Comparison of ENCODE assay signal across 8 cellular contexts in the genomic region with DNA sequence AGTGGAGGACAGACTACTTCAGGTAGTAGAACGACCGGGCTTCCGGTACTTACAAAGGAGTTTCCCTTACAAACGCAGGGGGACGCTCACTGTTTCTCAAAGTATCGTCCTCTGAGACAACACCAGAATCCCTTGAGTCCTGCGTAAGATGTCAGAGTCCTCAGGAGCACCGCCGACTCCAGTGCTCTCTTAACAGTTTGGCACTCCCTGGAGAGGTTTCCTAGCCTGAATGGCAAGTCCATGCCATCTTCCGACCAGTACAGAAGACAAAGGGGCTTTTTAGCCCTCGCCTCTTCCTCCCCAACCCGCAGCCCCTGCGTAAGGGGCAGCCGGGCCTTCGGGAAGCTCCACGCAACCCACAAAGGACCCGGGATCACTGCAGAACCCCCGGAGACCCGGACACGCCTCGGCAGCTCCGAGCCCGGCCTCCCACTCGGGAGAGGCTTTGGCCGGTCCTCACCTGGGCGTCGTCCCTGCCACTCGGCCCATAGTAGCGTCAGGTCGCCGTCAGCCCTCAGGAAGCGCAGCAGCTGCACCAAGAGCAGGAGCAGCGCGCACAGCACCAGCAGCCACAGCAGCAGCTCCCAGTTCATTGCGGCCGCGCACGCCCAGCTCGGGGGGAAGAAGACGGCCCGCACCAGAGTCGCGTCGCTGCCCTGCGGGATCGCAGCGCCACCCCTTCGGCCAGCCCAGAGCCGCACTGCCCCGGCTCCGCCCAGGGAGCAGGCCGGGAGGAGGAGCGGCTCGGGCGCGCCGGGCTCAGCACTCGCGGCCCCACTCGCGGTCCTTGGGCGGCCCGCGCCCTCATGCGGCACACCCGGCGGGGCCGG. TPM values are rescaled to one million over a fixed set of nuclear protein-coding genes. Genes with fewer than 3 reads are reported as not detected.
DNase-seq lines count a peak whose midpoint lies in the region; ATAC-seq, FAIRE-seq and TF ChIP-seq lines count a peak whose summit lies in the region.

A gene with protein sequence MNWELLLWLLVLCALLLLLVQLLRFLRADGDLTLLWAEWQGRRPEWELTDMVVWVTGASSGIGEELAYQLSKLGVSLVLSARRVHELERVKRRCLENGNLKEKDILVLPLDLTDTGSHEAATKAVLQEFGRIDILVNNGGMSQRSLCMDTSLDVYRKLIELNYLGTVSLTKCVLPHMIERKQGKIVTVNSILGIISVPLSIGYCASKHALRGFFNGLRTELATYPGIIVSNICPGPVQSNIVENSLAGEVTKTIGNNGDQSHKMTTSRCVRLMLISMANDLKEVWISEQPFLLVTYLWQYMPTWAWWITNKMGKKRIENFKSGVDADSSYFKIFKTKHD (minus strand): TSS at position 682 of the 830 bp plus-strand sequence. CDS start 89 bp downstream, at position 593.

- H3K27me3 ChIP-seq in GM23338 (ENCODE audit: insufficient read depth) = peaks cover 15% of the 10 kb centered on the region; the same call in 1 of the 2 replicates
- no peaks in the 10 kb centered on the region for H3K27me3 ChIP-seq in pancreas
- H3K27me3 ChIP-seq in tibial artery = no peaks in the 10 kb centered on the region

- no peaks in the 10 kb centered on the region; the same call in 2 of the 3 replicates for H3K36me3 Mint-ChIP-seq in GM23338 (ENCODE audit: low read depth)
- H3K36me3 Mint-ChIP-seq in activated naive CD4-positive, alpha-beta T cell treated with anti-CD3 and anti-CD28 coated beads, Interleukin-2, amount 50 U/mL, for 72 hours = peaks cover 10 to 15% of the 10 kb centered on the region in 2 donors

- no peak within 1 kb of the TSS for H3K27ac ChIP-seq in GM23338 (ENCODE audit: low read depth)
- peak within 1 kb of the TSS; percentile 61 to 94 (median 84) for H3K27ac ChIP-seq in pancreas
- peak within 1 kb of the TSS; percentile 93 to 98 for H3K27ac ChIP-seq in tibial artery

- peak within 1 kb of the TSS; percentile 92 for H2AFZ ChIP-seq in GM23338

- peaks cover 22% of the 10 kb centered on the region for H3K4me1 Mint-ChIP-seq in GM23338

- peaks cover 28% of the 10 kb centered on the region for H3K4me1 ChIP-seq in GM23338 (ENCODE audit: insufficient read depth)
- H3K4me1 ChIP-seq in pancreas = peaks cover 3 to 7% (median 5%) of the 10 kb centered on the region in 3 donors
- peaks cover 0 to 56% (median 24%) of the 10 kb centered on the region in 4 donors for H3K4me1 ChIP-seq in tibial artery

- no peaks in the 10 kb centered on the region for H3F3A ChIP-seq in GM23338 (replicated peaks; ENCODE audit: low read depth)

- no peak for FAIRE-seq in pancreas (lab: Jason Lieb, UNC)

- H3K9me3 ChIP-seq in pancreas (no peaks in the 10 kb centered on the region), tibial artery (no peaks in the 10 kb centered on the region)

- 0% methylated on average over 59 to 68 of the region's 68 CpGs for WGBS in pancreas, 2 donors

- TF ChIP-seq CTCF in GM23338 (conservative IDR thresholded peaks at IDR 0.05; ENCODE audit: low read depth in 2 of 2) (peak in 1 of 2 experiments; percentile 47; a peak in 2 of 4 replicates), pancreas (IDR thresholded peaks at IDR 0.05) (peak in 3 of 4 donors; percentile 22 to 37 (median 27)), tibial artery (IDR thresholded peaks at IDR 0.05) (peak; percentile 45 to 68)

- intact Hi-C loops in head of caudate nucleus (cut with DNase I) (loop anchor here (5.0 kb wide), 3 partner anchors 73 to 198 kb away; a partner anchor contains a TSS), pancreas (cut with DNase I) (loop anchor here in 1 of 3 donors (10.0 kb wide), 1 partner anchor 200 kb away; no protein-coding TSS in a partner anchor), tibial artery (cut with DNase I; ENCODE audit: low total_unique reads) (loop anchor here (5.0 to 10.0 kb wide), 2 partner anchors 73 to 80 kb away; a partner anchor contains a TSS)

- H3K79me2 ChIP-seq in GM23338 (replicated peaks; ENCODE audit: insufficient read depth) = 0 out of 2 replicates have a peak, but pooled peaks cover 8% of the 10 kb centered on the region

- H3K36me3 ChIP-seq in GM23338 (ENCODE audit: insufficient read depth) (no peaks in the 10 kb centered on the region), pancreas (no peaks in the 10 kb centered on the region), tibial artery (no peaks in the 10 kb centered on the region)

- peaks cover 3% of the 10 kb centered on the region for H3K27me3 Mint-ChIP-seq in GM23338 (ENCODE audit: insufficient read depth, low read depth, poor library complexity)

- no peaks in the 10 kb centered on the region for H3K9me2 ChIP-seq in GM23338 (ENCODE audit: insufficient read depth)

- no peaks in the 10 kb centered on the region; the same call in 1 of the 2 replicates for H4K20me1 ChIP-seq in GM23338 (replicated peaks; ENCODE audit: insufficient read depth)

- peak; percentile 96 for ATAC-seq in GM23338
- ATAC-seq in SK-N-SH treated with all-trans-retinoic acid at 6 μM for 48 hours = peak; percentile 99
- peak; percentile 87 to 93 for ATAC-seq in activated naive CD4-positive, alpha-beta T cell treated with anti-CD3 and anti-CD28 coated beads, Interleukin-2, amount 50 U/mL, for 72 hours
- ATAC-seq in pancreas = peak; percentile 97 to 99 (median 97)

- peak within 1 kb of the TSS; percentile 89 for H3K4me2 ChIP-seq in GM23338

- H3K9me3 Mint-ChIP-seq in GM23338 = no peaks in the 10 kb centered on the region
- no peaks in the 10 kb centered on the region for H3K9me3 Mint-ChIP-seq in activated naive CD4-positive, alpha-beta T cell treated with anti-CD3 and anti-CD28 coated beads, Interleukin-2, amount 50 U/mL, for 72 hours

- peak within 1 kb of the TSS; percentile 95 for H3K4me3 Mint-ChIP-seq in GM23338

- peak within 1 kb of the TSS; percentile 81; the same call in 1 of the 2 replicates for H3K27ac Mint-ChIP-seq in GM23338
- H3K27ac Mint-ChIP-seq in activated naive CD4-positive, alpha-beta T cell treated with anti-CD3 and anti-CD28 coated beads, Interleukin-2, amount 50 U/mL, for 72 hours = peak within 1 kb of the TSS; percentile 93 to 98

- DNase-seq in GDM1 (lab: John Stamatoyannopoulos, UW) (peak; percentile 79), GM23338 (ENCODE audit: low spot score) (peak; percentile 77), LHCN-M2 (ENCODE audit: low read depth) (peak; percentile 72), head of caudate nucleus (peak; percentile 57 to 94 (median 86)), pancreas (peak; percentile 79 to 92 (median 83)), tibial artery (peak; percentile 84 to 92)
- peak; percentile 60 to 81 for DNase-seq in activated naive CD4-positive, alpha-beta T cell treated with anti-CD3 and anti-CD28 coated beads, Interleukin-2, amount 50 U/mL, for 72 hours (ENCODE audit: low spot score in 2 of 2)

- H3K4me3 ChIP-seq in GM23338 (peak within 1 kb of the TSS; percentile 67), pancreas (peak within 1 kb of the TSS; percentile 39 to 87 (median 62)), tibial artery (peak within 1 kb of the TSS; percentile 88 to 99)

TF ChIP-seq in GM23338, 12 proteins besides CTCF, POLR2A, EP300 and RAD21 (continues in another document):
- 0 out of 2 replicates have a peak, but pooled peaks have one; percentile 40 for TF ChIP-seq CREB1 (CRISPR knock-in tag; IDR thresholded peaks at IDR 0.05; ENCODE audit: low read depth)
- TF ChIP-seq POLR2AphosphoS5 (IDR thresholded peaks at IDR 0.05; ENCODE audit: low read depth) = peak; percentile 62

TF ChIP-seq in SK-N-SH treated with all-trans-retinoic acid at 6 μM for 48 hours, 23 proteins besides CTCF, POLR2A, EP300 and RAD21 (continues in another document):
- TF ChIP-seq, protein P1, sequence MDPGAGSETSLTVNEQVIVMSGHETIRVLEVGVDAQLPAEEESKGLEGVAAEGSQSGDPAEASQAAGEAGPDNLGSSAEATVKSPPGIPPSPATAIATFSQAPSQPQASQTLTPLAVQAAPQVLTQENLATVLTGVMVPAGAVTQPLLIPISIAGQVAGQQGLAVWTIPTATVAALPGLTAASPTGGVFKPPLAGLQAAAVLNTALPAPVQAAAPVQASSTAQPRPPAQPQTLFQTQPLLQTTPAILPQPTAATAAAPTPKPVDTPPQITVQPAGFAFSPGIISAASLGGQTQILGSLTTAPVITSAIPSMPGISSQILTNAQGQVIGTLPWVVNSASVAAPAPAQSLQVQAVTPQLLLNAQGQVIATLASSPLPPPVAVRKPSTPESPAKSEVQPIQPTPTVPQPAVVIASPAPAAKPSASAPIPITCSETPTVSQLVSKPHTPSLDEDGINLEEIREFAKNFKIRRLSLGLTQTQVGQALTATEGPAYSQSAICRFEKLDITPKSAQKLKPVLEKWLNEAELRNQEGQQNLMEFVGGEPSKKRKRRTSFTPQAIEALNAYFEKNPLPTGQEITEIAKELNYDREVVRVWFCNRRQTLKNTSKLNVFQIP (CRISPR knock-in tag; IDR thresholded peaks at IDR 0.05; ENCODE audit: borderline replicate concordance, low read depth) = no peak
- TF ChIP-seq ZC3H10 (CRISPR knock-in tag; IDR thresholded peaks at IDR 0.05) (no peak), CSDC2 (CRISPR knock-in tag; IDR thresholded peaks at IDR 0.05) (no peak)
- TF ChIP-seq, protein P2, sequence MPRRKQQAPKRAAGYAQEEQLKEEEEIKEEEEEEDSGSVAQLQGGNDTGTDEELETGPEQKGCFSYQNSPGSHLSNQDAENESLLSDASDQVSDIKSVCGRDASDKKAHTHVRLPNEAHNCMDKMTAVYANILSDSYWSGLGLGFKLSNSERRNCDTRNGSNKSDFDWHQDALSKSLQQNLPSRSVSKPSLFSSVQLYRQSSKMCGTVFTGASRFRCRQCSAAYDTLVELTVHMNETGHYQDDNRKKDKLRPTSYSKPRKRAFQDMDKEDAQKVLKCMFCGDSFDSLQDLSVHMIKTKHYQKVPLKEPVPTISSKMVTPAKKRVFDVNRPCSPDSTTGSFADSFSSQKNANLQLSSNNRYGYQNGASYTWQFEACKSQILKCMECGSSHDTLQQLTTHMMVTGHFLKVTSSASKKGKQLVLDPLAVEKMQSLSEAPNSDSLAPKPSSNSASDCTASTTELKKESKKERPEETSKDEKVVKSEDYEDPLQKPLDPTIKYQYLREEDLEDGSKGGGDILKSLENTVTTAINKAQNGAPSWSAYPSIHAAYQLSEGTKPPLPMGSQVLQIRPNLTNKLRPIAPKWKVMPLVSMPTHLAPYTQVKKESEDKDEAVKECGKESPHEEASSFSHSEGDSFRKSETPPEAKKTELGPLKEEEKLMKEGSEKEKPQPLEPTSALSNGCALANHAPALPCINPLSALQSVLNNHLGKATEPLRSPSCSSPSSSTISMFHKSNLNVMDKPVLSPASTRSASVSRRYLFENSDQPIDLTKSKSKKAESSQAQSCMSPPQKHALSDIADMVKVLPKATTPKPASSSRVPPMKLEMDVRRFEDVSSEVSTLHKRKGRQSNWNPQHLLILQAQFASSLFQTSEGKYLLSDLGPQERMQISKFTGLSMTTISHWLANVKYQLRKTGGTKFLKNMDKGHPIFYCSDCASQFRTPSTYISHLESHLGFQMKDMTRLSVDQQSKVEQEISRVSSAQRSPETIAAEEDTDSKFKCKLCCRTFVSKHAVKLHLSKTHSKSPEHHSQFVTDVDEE (CRISPR knock-in tag; IDR thresholded peaks at IDR 0.05) = peak; percentile 32; the same call in 1 of the 2 replicates

RNA-seq across cellular contexts. Expression of the gene that starts here (rescaled TPM):
- 39.3 and 46.4 TPM in 2 replicates for total RNA-seq in GM23338 (2014; rRNA removed; shearing (Covaris generic))
- polyA plus RNA-seq in GM23338 (2016; fragmentation: Nextera tagmentation; extraction: Ambion mirVana) (34.4 and 39.4 TPM in 2 replicates), pancreas (10 to 100 TPM; 31.6 to 52.4 TPM)
- total RNA-seq in LHCN-M2 (2014; rRNA removed) (57.4 and 59.2 TPM in 2 replicates), pancreas (10 to 100 TPM; 29.4 to 65.4 (median 37.9) TPM)
- polyA plus RNA-seq in LHCN-M2 (2012) = 40.8 TPM
- total RNA-seq in activated naive CD4-positive, alpha-beta T cell treated with anti-CD3 and anti-CD28 coated beads, Interleukin-2, amount 50 U/mL, for 72 hours = 10 to 100 TPM; 32.9 to 46.2 TPM
